Comparison of ENCODE assay signal across 17 cellular contexts in the genomic region with DNA sequence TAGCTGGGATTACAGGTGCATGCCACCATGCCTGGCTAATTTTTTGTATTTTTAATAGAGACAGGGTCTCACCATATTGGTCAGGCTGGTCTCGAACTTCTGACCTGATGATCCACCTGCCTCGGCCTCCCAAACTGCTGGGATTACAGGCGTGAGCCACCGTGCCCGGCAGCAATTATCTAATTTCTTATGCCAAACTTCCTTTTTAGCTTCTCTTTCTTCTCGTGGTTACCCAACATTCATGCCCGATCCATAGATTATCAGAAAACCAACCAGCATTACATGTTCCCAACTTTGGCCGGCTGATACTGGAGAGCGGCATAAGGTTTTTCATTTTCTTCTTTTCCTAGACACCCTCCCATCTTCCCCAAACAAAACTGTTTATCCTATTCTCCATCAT. TPM values are rescaled to one million over a fixed set of nuclear protein-coding genes. Genes with fewer than 3 reads are reported as not detected.
DNase-seq lines count a peak whose midpoint lies in the region; ATAC-seq, FAIRE-seq and TF ChIP-seq lines count a peak whose summit lies in the region.
"Had no signal": no experiment of that assay in that cellular context is flagged by ENCODE, and none has a peak within 500 bp of the region (broad histone marks: within the 10 kb centered on the region; RNA-seq: fewer than 3 reads in every experiment).

No MANE protein-coding gene starts in this region.

- no peak for TF ChIP-seq RAD21 in A549 (conservative IDR thresholded peaks at IDR 0.05 in 1 of 2, IDR thresholded peaks at IDR 0.05 in 1 of 2)

- H3K4me1 ChIP-seq in A549 (peaks cover 82% of the 10 kb centered on the region), SJSA1 (replicated peaks) (peaks cover 30% of the 10 kb centered on the region), endothelial cell of umbilical vein (ENCODE audit: control insufficient read depth, extremely low read depth, insufficient read depth, low read length) (peaks cover 54% of the 10 kb centered on the region)

- peaks cover 26% of the 10 kb centered on the region for H3K4me1 Mint-ChIP-seq in Calu3 (ENCODE audit: low read depth, unreplicated experiment)

- H3K9me3 ChIP-seq in A549 = no peaks in the 10 kb centered on the region
- H3K9me3 ChIP-seq in SJSA1 (replicated peaks) = no peaks in the 10 kb centered on the region
- no peaks in the 10 kb centered on the region for H3K9me3 ChIP-seq in endothelial cell of umbilical vein (replicated peaks; ENCODE audit: control insufficient read depth, insufficient read depth, low read length)

- ATAC-seq in A549 = no peak
- ATAC-seq: GM12878, HCT116 had no signal

- H3K4me2 ChIP-seq in A549 (peak overlapping the region; percentile 85), endothelial cell of umbilical vein (ENCODE audit: insufficient read depth, low read length) (no peak overlapping the region)

- H3K36me3 Mint-ChIP-seq in Calu3 (ENCODE audit: insufficient read depth, unreplicated experiment) = peaks cover 83% of the 10 kb centered on the region

- no peaks in the 10 kb centered on the region for H3K27me3 Mint-ChIP-seq in Calu3 (ENCODE audit: unreplicated experiment)
- H3K27me3 Mint-ChIP-seq: CD4-positive, alpha-beta T cell had no signal

- peak overlapping the region; percentile 94 for H3K27ac Mint-ChIP-seq in Calu3 (ENCODE audit: unreplicated experiment)
- H3K27ac Mint-ChIP-seq: CD4-positive, alpha-beta T cell had no signal

- H3K9ac ChIP-seq in endothelial cell of umbilical vein (replicated peaks; ENCODE audit: extremely low read depth, insufficient read depth, low read length) = no peak overlapping the region

- H3K9me3 Mint-ChIP-seq in Calu3 (ENCODE audit: low read depth, unreplicated experiment) = no peaks in the 10 kb centered on the region
- H3K9me3 Mint-ChIP-seq: CD4-positive, alpha-beta T cell had no signal

- H3K27me3 ChIP-seq in SJSA1 (replicated peaks) (no peaks in the 10 kb centered on the region), endothelial cell of umbilical vein (ENCODE audit: control insufficient read depth in 2 of 2, insufficient read depth in 2 of 2, low read length in 2 of 2) (no peaks in the 10 kb centered on the region)

- H4K20me1 ChIP-seq in endothelial cell of umbilical vein (replicated peaks; ENCODE audit: control insufficient read depth, extremely low read depth, insufficient read depth, low read length) = no peaks in the 10 kb centered on the region

- DNase-seq in A549 (ENCODE audit: low read depth in 1 of 2, low spot score in 1 of 2) (no peak), Calu3 (no peak), SJSA1 (ENCODE audit: low read depth in 1 of 2, low spot score in 2 of 2) (no peak), endothelial cell of umbilical vein (ENCODE audit: low read depth, low spot score) (no peak), NCI-H1092 (lab: John Stamatoyannopoulos, UW) (no peak), cerebellar cortex (ENCODE audit: low spot score) (no peak), putamen (ENCODE audit: low spot score) (no peak)
- DNase-seq: AML-193; CD4-positive, alpha-beta T cell; DMS79 treated with DMSO at 0.1 percent for 48 hours; GF-D8; GOT3; H7 had no signal

- TF ChIP-seq POLR2A in A549 (IDR thresholded peaks at IDR 0.05; ENCODE audit: low read length) = no peak
- TF ChIP-seq POLR2A in endothelial cell of umbilical vein (IDR thresholded peaks at IDR 0.05; ENCODE audit: low read depth, low read length) = no peak

- H3K36me3 ChIP-seq in SJSA1 (peaks cover 74% of the 10 kb centered on the region), endothelial cell of umbilical vein (ENCODE audit: control insufficient read depth in 2 of 2, extremely low read depth in 1 of 2, insufficient read depth in 2 of 2, low read length in 2 of 2) (peaks cover 0 to 36% of the 10 kb centered on the region in 2 experiments)

- dilution Hi-C loops in endothelial cell of umbilical vein (cut with MboI; ENCODE audit: extremely low pct_ligation_motif_present, low sequenced_read_pairs) = no loop called here

- POLR2A ChIA-PET in A549 (lab: Yijun Ruan, JAX) = interaction anchor here (2.9 kb wide), 1 partner anchor 9 kb away, joined by 8 read pairs; a partner anchor contains a TSS
- POLR2A ChIA-PET in endothelial cell of umbilical vein (lab: Charles Lee) = interaction anchor here (0.9 kb wide), 1 partner anchor 9 kb away, joined by 4 read pairs; a partner anchor contains a TSS

- CTCF ChIA-PET in A549 (lab: Yijun Ruan, JAX) = interaction anchor here (1.3 kb wide), 1 partner anchor 448 kb away, joined by 5 read pairs; no protein-coding TSS in a partner anchor
- CTCF ChIA-PET in Calu3 (lab: Charles Lee) = interaction anchor here (0.7 to 1.2 kb wide), 2 partner anchors 11 to 27 kb away, joined by 3 to 4 read pairs; no protein-coding TSS in a partner anchor
- CTCF ChIA-PET in endothelial cell of umbilical vein (lab: Charles Lee) = no interaction called here

- H3K4me3 Mint-ChIP-seq in Calu3 (ENCODE audit: low read depth, unreplicated experiment) = peak overlapping the region; percentile 34
- H3K4me3 Mint-ChIP-seq: CD4-positive, alpha-beta T cell had no signal

- H3K79me2 ChIP-seq in endothelial cell of umbilical vein (ENCODE audit: control insufficient read depth, insufficient read depth, low read length) = peaks cover 86% of the 10 kb centered on the region

- FAIRE-seq in A549 (lab: Jason Lieb, UNC) (no peak), endothelial cell of umbilical vein (lab: Jason Lieb, UNC) (no peak)
- FAIRE-seq: GM12878, HTR-8/SVneo had no signal

- TF ChIP-seq EP300 in A549 (IDR thresholded peaks at IDR 0.05) = no peak

- no TSS peak for BruUV-seq in Calu3 (replicated peaks; lab: Mats Ljungman, UMichigan)
- no TSS peak for BruUV-seq in endothelial cell of umbilical vein (replicated peaks; lab: Mats Ljungman, UMichigan)

- H3K9me1 ChIP-seq in endothelial cell of umbilical vein (replicated peaks; ENCODE audit: control insufficient read depth, extremely low read depth, insufficient read depth, low read length) = no peaks in the 10 kb centered on the region

- TF ChIP-seq CTCF in A549 (IDR thresholded peaks at IDR 0.05) (no peak), Calu3 (IDR thresholded peaks at IDR 0.05; ENCODE audit: unreplicated experiment) (no peak), endothelial cell of umbilical vein (IDR thresholded peaks at IDR 0.05; ENCODE audit: extremely low read depth in 1 of 2, insufficient read depth in 1 of 2, low read depth in 1 of 2, low read length in 2 of 2) (no peak)

- WGBS in A549 (ENCODE audit: missing lambda C conversion rate) = 99% methylated on average over 9 of the region's 9 CpGs

- intact Hi-C loops in Calu3 (cut with micrococcal nuclease; ENCODE audit: unreplicated experiment) = no loop called here
- intact Hi-C loops in endothelial cell of umbilical vein (cut with micrococcal nuclease) = no loop called here

- H3K27ac ChIP-seq in A549 (peak overlapping the region; percentile 90 to 99), SJSA1 (peak overlapping the region; percentile 98), endothelial cell of umbilical vein (ENCODE audit: insufficient read depth, low read depth, low read length) (peak overlapping the region; percentile 89)
- H3K27ac ChIP-seq: C4-2B had no signal

- no peak overlapping the region for H2AFZ ChIP-seq in endothelial cell of umbilical vein (ENCODE audit: low read depth, low read length)

- no peak overlapping the region for H3K4me3 ChIP-seq in A549
- H3K4me3 ChIP-seq in SJSA1 = no peak overlapping the region
- H3K4me3 ChIP-seq in endothelial cell of umbilical vein (replicated peaks in 1 of 3; ENCODE audit: insufficient read depth in 1 of 3, low read depth in 1 of 3, low read length in 3 of 3) = no peak overlapping the region
- H3K4me3 ChIP-seq: GM12878 had no signal

TF ChIP-seq in A549, 52 proteins besides CTCF, POLR2A, EP300 and RAD21:
- TF ChIP-seq, protein P1, sequence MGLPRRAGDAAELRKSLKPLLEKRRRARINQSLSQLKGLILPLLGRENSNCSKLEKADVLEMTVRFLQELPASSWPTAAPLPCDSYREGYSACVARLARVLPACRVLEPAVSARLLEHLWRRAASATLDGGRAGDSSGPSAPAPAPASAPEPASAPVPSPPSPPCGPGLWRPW (IDR thresholded peaks at IDR 0.05) = no peak
- TF ChIP-seq POLR2AphosphoS2 (conservative IDR thresholded peaks at IDR 0.05; ENCODE audit: low read length) (0 out of 2 replicates have a peak, but pooled peaks have one; percentile 55), RARB (CRISPR knock-in tag; IDR thresholded peaks at IDR 0.05) (0 out of 2 replicates have a peak, but pooled peaks have one; percentile 38)

TF ChIP-seq in endothelial cell of umbilical vein, 7 proteins besides CTCF, POLR2A, EP300 and RAD21:
- TF ChIP-seq POLR2AphosphoS5 (IDR thresholded peaks at IDR 0.05; ENCODE audit: insufficient read depth, low read depth, low read length) = no peak
TF ChIP-seq in endothelial cell of umbilical vein: peak in this region for 0.

RNA-seq across cellular contexts. Expression of a gene that starts 8.8 kb away (rescaled TPM):
- polyA plus RNA-seq in A549 (2011; rRNA removed) (125 and 161 TPM in 2 replicates), A549 (2017; fragmentation: RNase III; extraction: RNeasy Plus Mini Kit Qiagen cat#74134 plus additional on column Dnase treatment) (52.0 to 53.9 TPM (median 52.4 TPM) in 3 replicates), endothelial cell of umbilical vein (22.8 and 28.4 TPM in 2 replicates)
- polyA plus RNA-seq in A549 (2012; cell fraction: cytosol; rRNA removed) = 16.0 and 18.3 TPM in 2 replicates
- polyA plus RNA-seq in A549 (2012; cell fraction: nucleus; rRNA removed) = 15.2 and 26.8 TPM in 2 replicates
- polyA minus RNA-seq in A549 (2011; rRNA and poly(A)+ RNA removed) = 201 and 266 TPM in 2 replicates
- total RNA-seq in Calu3 (2022) (37.7 and 49.4 TPM in 2 replicates), endothelial cell of umbilical vein (79.3 and 82.7 TPM in 2 replicates)
- 33.0 and 45.5 TPM in 2 replicates for total RNA-seq in SJSA1 (2014; rRNA removed; shearing (Covaris generic))
- polyA plus RNA-seq in endothelial cell of umbilical vein (2011; cell fraction: cytosol; rRNA removed) = 19.6 and 23.6 TPM in 2 replicates
- polyA plus RNA-seq in endothelial cell of umbilical vein (2011; cell fraction: nucleus; rRNA removed) = 65.9 and 76.9 TPM in 2 replicates
- 39.1 and 58.9 TPM in 2 replicates for polyA plus RNA-seq in endothelial cell of umbilical vein (2012)
- 263 and 304 TPM in 2 replicates for polyA minus RNA-seq in endothelial cell of umbilical vein
- 59.9 TPM for polyA minus RNA-seq in endothelial cell of umbilical vein (2011; cell fraction: cytosol; rRNA and poly(A)+ RNA removed)
- polyA minus RNA-seq in endothelial cell of umbilical vein (2011; cell fraction: nucleus; rRNA and poly(A)+ RNA removed) = 162 and 225 TPM in 2 replicates
